Comparison of ENCODE assay signal across 8 cellular contexts in the genomic region with DNA sequence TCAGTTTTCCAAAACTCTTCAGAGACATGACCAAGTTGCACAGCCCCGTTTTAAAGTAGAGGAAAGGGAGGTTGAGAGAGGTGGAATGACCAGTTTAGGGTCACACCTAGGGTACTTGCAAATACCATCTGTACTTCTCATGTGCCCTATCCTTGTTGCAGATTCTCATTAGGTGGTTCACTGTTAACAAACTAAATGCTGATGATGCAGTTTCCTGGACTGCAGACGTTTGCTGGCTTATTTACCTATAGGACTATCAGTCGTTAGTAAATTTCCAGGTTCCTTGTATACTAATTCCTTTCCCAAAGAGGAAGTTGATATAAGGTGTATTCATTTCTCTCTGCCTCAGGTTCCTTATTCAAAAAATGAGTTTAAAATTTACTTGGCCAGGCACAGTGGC. TPM values are rescaled to one million over a fixed set of nuclear protein-coding genes. Genes with fewer than 3 reads are reported as not detected.
DNase-seq lines count a peak whose midpoint lies in the region; ATAC-seq and TF ChIP-seq lines count a peak whose summit lies in the region.

No MANE protein-coding gene starts in this region.

- peak overlapping the region; percentile 94 for H3K9ac ChIP-seq in SK-N-MC (ENCODE audit: insufficient read length)

- H3K36me3 Mint-ChIP-seq in activated CD4-positive, alpha-beta T cell treated with anti-CD3 and anti-CD28 coated beads, Interleukin-2, amount 10 ng/mL, durations not matched to agents 24 days and 14 days (ENCODE audit: low read depth) = peaks cover 15% of the 10 kb centered on the region

- H3K9me3 ChIP-seq in SK-N-MC (ENCODE audit: low read depth, low read length) = no peaks in the 10 kb centered on the region

- no peak for TF ChIP-seq CTCF in fibroblast of the aortic adventitia (IDR thresholded peaks at IDR 0.05; ENCODE audit: insufficient read depth, low read length)

- no peak overlapping the region for H3K27ac ChIP-seq in SK-N-MC

- H3K4me1 Mint-ChIP-seq in activated CD4-positive, alpha-beta T cell treated with anti-CD3 and anti-CD28 coated beads, Interleukin-2, amount 10 ng/mL, durations not matched to agents 24 days and 14 days = peaks cover 33% of the 10 kb centered on the region
- H3K4me1 Mint-ChIP-seq in stimulated activated naive CD8-positive, alpha-beta T cell treated with anti-CD3 and anti-CD28 coated beads, Interleukin-15, amount 100 ng/mL, for 72 hours = peaks cover 27% of the 10 kb centered on the region

- DNase-seq in activated CD4-positive, alpha-beta T cell treated with anti-CD3 and anti-CD28 coated beads, Interleukin-2, amount 10 ng/mL, durations not matched to agents 24 days and 14 days = no peak
- DNase-seq in activated CD4-positive, alpha-beta T cell treated with anti-CD3 and anti-CD28 coated beads for 4 hours = no peak
- DNase-seq in SK-N-MC (ENCODE audit: low read depth, low spot score) (no peak), fibroblast of the aortic adventitia (ENCODE audit: low read depth) (no peak), mesenteric fat pad (ENCODE audit: low spot score) (no peak)
- DNase-seq in stimulated activated naive CD8-positive, alpha-beta T cell treated with anti-CD3 and anti-CD28 coated beads, Interleukin-15, amount 100 ng/mL, for 72 hours = no peak

- H3K27me3 Mint-ChIP-seq in activated CD4-positive, alpha-beta T cell treated with anti-CD3 and anti-CD28 coated beads, Interleukin-2, amount 10 ng/mL, durations not matched to agents 24 days and 14 days = no peaks in the 10 kb centered on the region
- no peaks in the 10 kb centered on the region for H3K27me3 Mint-ChIP-seq in stimulated activated naive CD8-positive, alpha-beta T cell treated with anti-CD3 and anti-CD28 coated beads, Interleukin-15, amount 100 ng/mL, for 72 hours

- ATAC-seq in stimulated activated naive CD8-positive, alpha-beta T cell treated with anti-CD3 and anti-CD28 coated beads, Interleukin-15, amount 100 ng/mL, for 72 hours = no peak
- no peak for ATAC-seq in HG03520 (IDR thresholded peaks at IDR 0.05; ENCODE audit: unreplicated experiment)
- no peak for ATAC-seq in GM18909 (IDR thresholded peaks at IDR 0.05; ENCODE audit: poor library complexity, unreplicated experiment)

- intact Hi-C loops in activated CD4-positive, alpha-beta T cell treated with anti-CD3 and anti-CD28 coated beads, Interleukin-2, amount 10 ng/mL, durations not matched to agents 24 days and 14 days (cut with micrococcal nuclease) = loop anchor here (2.0 to 5.0 kb wide), 4 partner anchors 87 to 330 kb away; partner anchors contain the start of genes DTYMK and PPP1R7

- H3K27ac Mint-ChIP-seq in activated CD4-positive, alpha-beta T cell treated with anti-CD3 and anti-CD28 coated beads, Interleukin-2, amount 10 ng/mL, durations not matched to agents 24 days and 14 days = no peak overlapping the region
- no peak overlapping the region for H3K27ac Mint-ChIP-seq in stimulated activated naive CD8-positive, alpha-beta T cell treated with anti-CD3 and anti-CD28 coated beads, Interleukin-15, amount 100 ng/mL, for 72 hours

- H3K4me3 Mint-ChIP-seq in activated CD4-positive, alpha-beta T cell treated with anti-CD3 and anti-CD28 coated beads, Interleukin-2, amount 10 ng/mL, durations not matched to agents 24 days and 14 days = peak overlapping the region; percentile 79
- H3K4me3 Mint-ChIP-seq in stimulated activated naive CD8-positive, alpha-beta T cell treated with anti-CD3 and anti-CD28 coated beads, Interleukin-15, amount 100 ng/mL, for 72 hours = peak overlapping the region; percentile 81 to 86

- peak overlapping the region; percentile 91 for H3K4me3 ChIP-seq in SK-N-MC
- peak overlapping the region; percentile 74 for H3K4me3 ChIP-seq in fibroblast of the aortic adventitia (ENCODE audit: low read depth, low read length)

- H3K9me3 Mint-ChIP-seq in activated CD4-positive, alpha-beta T cell treated with anti-CD3 and anti-CD28 coated beads, Interleukin-2, amount 10 ng/mL, durations not matched to agents 24 days and 14 days = no peaks in the 10 kb centered on the region
- H3K9me3 Mint-ChIP-seq in stimulated activated naive CD8-positive, alpha-beta T cell treated with anti-CD3 and anti-CD28 coated beads, Interleukin-15, amount 100 ng/mL, for 72 hours = no peaks in the 10 kb centered on the region

- H3K36me3 ChIP-seq in SK-N-MC (ENCODE audit: insufficient read depth, low read length) = peaks cover 25% of the 10 kb centered on the region

RNA-seq across cellular contexts. Expression of gene FARP2, which starts 1.4 kb away (rescaled TPM):
- 36.5 and 43.1 TPM in 2 replicates for total RNA-seq in activated CD4-positive, alpha-beta T cell treated with anti-CD3 and anti-CD28 coated beads, Interleukin-2, amount 10 ng/mL, durations not matched to agents 24 days and 14 days
- total RNA-seq in fibroblast of the aortic adventitia (ENCODE audit: low replicate concordance) (27.2 and 41.0 TPM in 2 replicates), mesenteric fat pad (44.6 TPM)

RNA-seq across cellular contexts. Expression of gene SEPTIN2, which starts 41.8 kb away (rescaled TPM):
- 212 and 215 TPM in 2 replicates for total RNA-seq in activated CD4-positive, alpha-beta T cell treated with anti-CD3 and anti-CD28 coated beads, Interleukin-2, amount 10 ng/mL, durations not matched to agents 24 days and 14 days
- total RNA-seq in fibroblast of the aortic adventitia (ENCODE audit: low replicate concordance) = 472 and 546 TPM in 2 replicates
- 403 TPM for total RNA-seq in mesenteric fat pad

RNA-seq across cellular contexts. Expression of gene HDLBP, which starts 42.1 kb away (rescaled TPM):
- total RNA-seq in activated CD4-positive, alpha-beta T cell treated with anti-CD3 and anti-CD28 coated beads, Interleukin-2, amount 10 ng/mL, durations not matched to agents 24 days and 14 days = 266 and 270 TPM in 2 replicates
- 929 and 1,195 TPM in 2 replicates for total RNA-seq in fibroblast of the aortic adventitia (ENCODE audit: low replicate concordance)
- 492 TPM for total RNA-seq in mesenteric fat pad
